In genomic region chr13:80630685-80631121, GRCh38 we compare ENCODE assay signal across 13 cellular contexts.
DNase-seq lines count a peak whose midpoint lies in the region; ATAC-seq and TF ChIP-seq lines count a peak whose summit lies in the region.
"Had no signal": no experiment of that assay in that cellular context is flagged by ENCODE, and none has a peak within 500 bp of the region (broad histone marks: within the 10 kb centered on the region; RNA-seq: fewer than 3 reads in every experiment).

No MANE protein-coding gene starts in this region.

- ATAC-seq in right cardiac atrium (peak; percentile 96 to 97), thoracic aorta (ENCODE audit: insufficient number of reproducible peaks, low FRiP score, low read depth) (peak; percentile 87), HG02973 (IDR thresholded peaks at IDR 0.05; ENCODE audit: unreplicated experiment) (no peak)
- ATAC-seq: stimulated activated naive CD8-positive, alpha-beta T cell treated with anti-CD3 and anti-CD28 coated beads, Interleukin-15, Interleukin-2, amounts not matched to agents 100 U/mL and 50 U/mL, for 24 hours had no signal

- H3K36me3 ChIP-seq in brain microvascular endothelial cell (replicated peaks): no peaks in the 10 kb centered on the region
- H3K36me3 ChIP-seq in thoracic aorta: no peaks in the 10 kb centered on the region

- WGBS in right cardiac atrium: 54% methylated on average over 3 of the region's 3 CpGs

- intact Hi-C loops in right cardiac atrium (cut with DNase I): no loop called here

- peak; percentile 3 for DNase-seq in NCI-H1105 treated with DMSO at 0.1 percent for 48 hours (lab: John Stamatoyannopoulos, UW)
- DNase-seq in NCI-H1105 (lab: John Stamatoyannopoulos, UW): no peak
- DNase-seq in brain microvascular endothelial cell: peak; percentile 23
- DNase-seq in right cardiac atrium: no peak
- DNase-seq in thoracic aorta (ENCODE audit: low spot score): no peak
- DNase-seq in amniotic stem cell (lab: John Stamatoyannopoulos, UW): no peak
- DNase-seq in activated CD8-positive, alpha-beta memory T cell treated with anti-CD3 and anti-CD28 coated beads, Interleukin-2, amount 50 U/mL, for 4 hours: no peak
- DNase-seq: ACHN; activated CD4-positive, alpha-beta T cell treated with anti-CD3 and anti-CD28 coated beads, Interleukin-2, amount 10 ng/mL, durations not matched to agents 7 days and 5 days; activated effector memory CD4-positive, alpha-beta T cell treated with anti-CD3 and anti-CD28 coated beads, Interleukin-2, amount 50 U/mL, for 16 hours; DMS79; stimulated activated naive CD8-positive, alpha-beta T cell treated with anti-CD3 and anti-CD28 coated beads, Interleukin-15, Interleukin-2, amounts not matched to agents 100 U/mL and 50 U/mL, for 24 hours had no signal

- H3K4me1 ChIP-seq in right cardiac atrium (ENCODE audit: control insufficient read depth, insufficient read depth, low read length) (no peaks in the 10 kb centered on the region), thoracic aorta (ENCODE audit: control insufficient read depth in 1 of 2, low read depth in 2 of 2) (peaks cover 0 to 10% of the 10 kb centered on the region in 2 donors)

- H3K27me3 ChIP-seq in brain microvascular endothelial cell (replicated peaks): no peaks in the 10 kb centered on the region
- no peaks in the 10 kb centered on the region for H3K27me3 ChIP-seq in right cardiac atrium (ENCODE audit: control insufficient read depth, insufficient read depth)
- no peaks in the 10 kb centered on the region for H3K27me3 ChIP-seq in thoracic aorta (replicated peaks; ENCODE audit: insufficient read depth)

- H3K9me3 ChIP-seq in right cardiac atrium (ENCODE audit: control insufficient read depth, low read length): no peaks in the 10 kb centered on the region
- H3K9me3 ChIP-seq in thoracic aorta: no peaks in the 10 kb centered on the region

- TF ChIP-seq CTCF in brain microvascular endothelial cell (IDR thresholded peaks at IDR 0.05; ENCODE audit: low read depth, low read length, missing control alignments) (peak; percentile 11), thoracic aorta (IDR thresholded peaks at IDR 0.05) (no peak)

- no peak overlapping the region for H3K4me3 ChIP-seq in brain microvascular endothelial cell (ENCODE audit: low read depth, low read length)
- H3K4me3 ChIP-seq in right cardiac atrium (ENCODE audit: low read length): no peak overlapping the region
- H3K4me3 ChIP-seq in thoracic aorta: no peak overlapping the region

- in situ Hi-C loops in brain microvascular endothelial cell (cut with HindIII; ENCODE audit: low pct_ligation_motif_present, low sequenced_read_pairs): no loop called here

- H3K27ac ChIP-seq in brain microvascular endothelial cell: no peak overlapping the region
- H3K27ac ChIP-seq in right cardiac atrium (ENCODE audit: low read length): no peak overlapping the region
- peak overlapping the region in 1 of 2 donors; percentile 23 for H3K27ac ChIP-seq in thoracic aorta

Comparison
In these comparisons a context has a peak if more than half of its experiments do, and no peak if none do; other contexts are left out.
1. DNase-seq: peak in NCI-H1105 treated with DMSO at 0.1 percent for 48 hours (single experiment) and brain microvascular endothelial cell (single experiment); none in NCI-H1105 (single experiment), right cardiac atrium (0 of 3), thoracic aorta (single experiment), amniotic stem cell (single experiment) and activated CD8-positive, alpha-beta memory T cell treated with anti-CD3 and anti-CD28 coated beads, Interleukin-2, amount 50 U/mL, for 4 hours (single experiment).